24 cellular contexts compared by ENCODE assay signal in the genomic region with DNA sequence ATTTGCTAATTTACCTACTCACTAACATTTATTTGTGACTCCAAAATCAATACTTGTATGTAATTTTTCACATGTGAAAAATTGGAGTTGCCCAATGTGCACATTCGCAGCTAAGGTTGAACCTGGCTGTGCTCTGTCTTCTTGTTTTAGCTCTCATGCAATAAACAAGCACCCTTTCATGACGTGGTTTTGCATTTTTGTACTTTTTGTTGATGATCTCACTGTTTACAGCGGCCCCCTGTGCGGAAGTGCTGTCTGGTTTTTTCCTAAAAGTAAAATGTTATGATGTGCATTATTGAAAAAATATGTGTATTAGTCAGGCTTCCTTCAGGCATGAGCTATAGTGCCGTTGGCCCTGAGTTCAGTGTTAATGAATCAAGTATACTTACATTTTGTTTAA.
DNase-seq lines count a peak whose midpoint lies in the region; ATAC-seq, FAIRE-seq and TF ChIP-seq lines count a peak whose summit lies in the region.
"Had no signal": no experiment of that assay in that cellular context is flagged by ENCODE, and none has a peak within 500 bp of the region (broad histone marks: within the 10 kb centered on the region; RNA-seq: fewer than 3 reads in every experiment).

No MANE protein-coding gene starts in this region.

- peak overlapping the region; percentile 92 for H3K27ac ChIP-seq in brain microvascular endothelial cell
- H3K27ac ChIP-seq: cardiac muscle cell, foreskin keratinocyte, PC-9, SJCRH30, testis had no signal

- POLR2A ChIA-PET in AG04449 (lab: Yijun Ruan, JAX), result no interaction called here

- in situ Hi-C loops in brain microvascular endothelial cell (cut with HindIII; ENCODE audit: low pct_ligation_motif_present, low sequenced_read_pairs), result no loop called here

- H3K4me3 ChIP-seq in AG04449 (ENCODE audit: low read depth, low read length) (no peak overlapping the region), brain microvascular endothelial cell (ENCODE audit: low read depth, low read length) (no peak overlapping the region), foreskin fibroblast (ENCODE audit: low read depth in 1 of 2, low read length in 2 of 2) (no peak overlapping the region)
- H3K4me3 ChIP-seq: cardiac muscle cell, PC-9, SJCRH30, testis had no signal

- DNase-seq in AG04449 (ENCODE audit: low read depth, low spot score) (peak; percentile 68), HCEC 1CT (peak; percentile 96), brain microvascular endothelial cell (peak; percentile 95), foreskin fibroblast (peak; percentile 80 to 89), HTR-8/SVneo (ENCODE audit: insufficient read length, low spot score) (no peak)
- DNase-seq in activated effector memory CD4-positive, alpha-beta T cell treated with Interleukin-2 at 50 U/mL for 16 hours, result no peak
- DNase-seq: 8988T; activated CD4-positive, CD25-positive, alpha-beta regulatory T cell; activated CD8-positive, alpha-beta T cell treated with anti-CD3 and anti-CD28 coated beads for 36 hours; activated T-cell treated with anti-CD3 and anti-CD28 coated beads, Interleukin-2, amount 50 U/mL, for 4 hours; CD4-positive, alpha-beta memory T cell; effector CD4-positive, alpha-beta T cell; foreskin keratinocyte; Kasumi-1; kidney glomerular epithelial cell; NCI-H1417 treated with DMSO at 0.1 percent for 48 hours; NCI-H82; PC-9; SJCRH30; stimulated activated CD4-positive, alpha-beta T cell treated with anti-CD3 and anti-CD28 coated beads, Interleukin-12 subunit alpha, Interleukin-12 subunit beta, amount 100 ng/mL, for 4 hours; testis had no signal

- peaks cover 4% of the 10 kb centered on the region for H3K36me3 ChIP-seq in brain microvascular endothelial cell (replicated peaks)
- H3K36me3 ChIP-seq: cardiac muscle cell had no signal

- no peak for TF ChIP-seq CTCF in AG04449 (IDR thresholded peaks at IDR 0.05; ENCODE audit: insufficient read depth, low read length, missing control alignments)
- no peak for TF ChIP-seq CTCF in brain microvascular endothelial cell (IDR thresholded peaks at IDR 0.05; ENCODE audit: low read depth, low read length, missing control alignments)
- TF ChIP-seq CTCF in foreskin fibroblast (IDR thresholded peaks at IDR 0.05; ENCODE audit: low read depth, low read length), result no peak

- FAIRE-seq in HTR-8/SVneo (lab: Jason Lieb, UNC), result no peak

- H3K27me3 ChIP-seq in brain microvascular endothelial cell (replicated peaks), result no peaks in the 10 kb centered on the region
- H3K27me3 ChIP-seq: cardiac muscle cell, foreskin keratinocyte, SJCRH30, testis had no signal

- CTCF ChIA-PET in AG04449 (lab: Yijun Ruan, JAX), result no interaction called here

- ATAC-seq in GM21717 (IDR thresholded peaks at IDR 0.05; ENCODE audit: unreplicated experiment) (no peak), GM19023 (IDR thresholded peaks at IDR 0.05; ENCODE audit: unreplicated experiment) (no peak)
- ATAC-seq: activated CD8-positive, alpha-beta T cell treated with anti-CD3 and anti-CD28 coated beads for 36 hours; activated T-cell treated with anti-CD3 and anti-CD28 coated beads, Interleukin-2, amount 50 U/mL, for 4 hours; foreskin keratinocyte had no signal

Comparison
In these comparisons a context has a peak if more than half of its experiments do, and no peak if none do; other contexts are left out.
1. DNase-seq: peak in AG04449 (single experiment), HCEC 1CT (single experiment), brain microvascular endothelial cell (single experiment) and foreskin fibroblast (2 of 2); none in HTR-8/SVneo (single experiment) and activated effector memory CD4-positive, alpha-beta T cell treated with Interleukin-2 at 50 U/mL for 16 hours (single experiment).